Comparison of ENCODE assay signal across 10 cellular contexts in genomic region chr3:131217296-131217741, GRCh38.
DNase-seq lines count a peak whose midpoint lies in the region; ATAC-seq, FAIRE-seq and TF ChIP-seq lines count a peak whose summit lies in the region.
"Had no signal": no experiment of that assay in that cellular context is flagged by ENCODE, and none has a peak within 500 bp of the region (broad histone marks: within the 10 kb centered on the region; RNA-seq: fewer than 3 reads in every experiment).

No MANE protein-coding gene starts in this region.

- H3K4me3 ChIP-seq in bronchial epithelial cell (ENCODE audit: low read depth, low read length) (no peak overlapping the region), HAP-1 (no peak overlapping the region)
- H3K4me3 ChIP-seq: tibial artery had no signal

- in situ Hi-C loops in HAP-1 (cut with MboI; ENCODE audit: low sequenced_read_pairs) = no loop called here

- H3K4me1 ChIP-seq in HAP-1 = no peaks in the 10 kb centered on the region

- no peak for TF ChIP-seq POLR2A in H54 (IDR thresholded peaks at IDR 0.05; ENCODE audit: low read depth, low read length)
- no peak for TF ChIP-seq POLR2A in GM18505 (IDR thresholded peaks at IDR 0.05; ENCODE audit: borderline replicate concordance, extremely low read depth, insufficient read depth, insufficient read length)

- FAIRE-seq in H54 (lab: Jason Lieb, UNC) (peak; percentile 58), bronchial epithelial cell (lab: Jason Lieb, UNC) (no peak)

- no peaks in the 10 kb centered on the region for H3K36me3 ChIP-seq in bronchial epithelial cell (ENCODE audit: control insufficient read depth, insufficient read depth, low read length)
- H3K36me3 ChIP-seq in HAP-1 (replicated peaks) = no peaks in the 10 kb centered on the region
- H3K36me3 ChIP-seq: tibial artery had no signal

- no peak for TF ChIP-seq CTCF in bronchial epithelial cell (IDR thresholded peaks at IDR 0.05; ENCODE audit: insufficient read depth, low read length, severe bottlenecking)

- ATAC-seq in GM18519 (IDR thresholded peaks at IDR 0.05; ENCODE audit: low FRiP score, unreplicated experiment) = no peak
- no peak for ATAC-seq in GM18505 (IDR thresholded peaks at IDR 0.05; ENCODE audit: unreplicated experiment)

- no peaks in the 10 kb centered on the region for H3K9me3 ChIP-seq in HAP-1
- H3K9me3 ChIP-seq: tibial artery had no signal

- H3K27me3 ChIP-seq in bronchial epithelial cell (ENCODE audit: control insufficient read depth, insufficient read depth, low read length) = no peaks in the 10 kb centered on the region
- H3K27me3 ChIP-seq in HAP-1 (ENCODE audit: low read depth) = no peaks in the 10 kb centered on the region
- H3K27me3 ChIP-seq: tibial artery had no signal

- DNase-seq in H54 (ENCODE audit: insufficient read length, low spot score) (no peak), NCI-H226 (peak; percentile 24), bronchial epithelial cell (ENCODE audit: low read depth) (peak; percentile 73), non-pigmented ciliary epithelial cell (ENCODE audit: low read depth) (peak; percentile 48), NCI-H2196 (lab: John Stamatoyannopoulos, UW; ENCODE audit: unreplicated experiment) (no peak), HAP-1 (ENCODE audit: low spot score in 2 of 2) (no peak)
- DNase-seq: DMS153 had no signal

Comparison
In these comparisons a context has a peak if more than half of its experiments do, and no peak if none do; other contexts are left out.
1. DNase-seq: peak in NCI-H226 (single experiment), bronchial epithelial cell (single experiment) and non-pigmented ciliary epithelial cell (single experiment); none in H54 (single experiment), NCI-H2196 (single experiment) and HAP-1 (0 of 2).